Comparison of ENCODE assay signal across 17 cellular contexts in genomic region chr1:218874801-218875400, GRCh38.
"Had no signal": no experiment of that assay in that cellular context is flagged by ENCODE, and none has a peak within 500 bp of the region (broad histone marks: within the 10 kb centered on the region; RNA-seq: fewer than 3 reads in every experiment).

No MANE protein-coding gene starts in this region.

- H3K4me2 ChIP-seq: neural progenitor cell had no signal

- H3K27ac ChIP-seq: adrenal gland, gastrocnemius medialis, neural progenitor cell, ovary, stomach, thoracic aorta, upper lobe of right lung, VCaP had no signal

- H3K9me3 ChIP-seq: adrenal gland, gastrocnemius medialis, ovary, stomach, thoracic aorta, upper lobe of right lung had no signal

- H3K4me3 ChIP-seq: adrenal gland, gastrocnemius medialis, neural progenitor cell, ovary, stomach, thoracic aorta, upper lobe of right lung had no signal

- DNase-seq: activated CD4-positive, alpha-beta T cell treated with anti-CD3 and anti-CD28 coated beads for 1 hour; activated CD4-positive, alpha-beta T cell treated with anti-CD3 and anti-CD28 coated beads, Interleukin-2, amount 50 U/mL, for 48 hours; activated naive CD4-positive, alpha-beta T cell treated with anti-CD3 and anti-CD28 coated beads, Interleukin-2, amount 50 U/mL, for 16 hours; activated T-cell treated with anti-CD3 and anti-CD28 coated beads, Interleukin-2, amount 50 U/mL, for 24 hours; adrenal gland; caudate nucleus; gastrocnemius medialis; islet precursor cell; naive B cell; ovary; stimulated activated CD4-positive, alpha-beta T cell treated with anti-CD3 and anti-CD28 coated beads, Interleukin-1b, Interleukin-23, amount 100 ng/mL, for 48 hours; stomach; upper lobe of right lung had no signal

- H3K27me3 ChIP-seq: adrenal gland, gastrocnemius medialis, neural progenitor cell, ovary, stomach, upper lobe of right lung had no signal

- ATAC-seq: gastrocnemius medialis, left lobe of liver had no signal

- H2AFZ ChIP-seq: neural progenitor cell had no signal

- H3K9ac ChIP-seq: neural progenitor cell had no signal

- H3K4me1 ChIP-seq: gastrocnemius medialis, neural progenitor cell, stomach, upper lobe of right lung had no signal

- H3K36me3 ChIP-seq: adrenal gland, gastrocnemius medialis, neural progenitor cell, ovary, stomach, thoracic aorta, upper lobe of right lung had no signal
